In genomic region chr7:102916426-102916825, GRCh38 we compare ENCODE assay signal across 16 cellular contexts. TPM values are rescaled to one million over a fixed set of nuclear protein-coding genes. Genes with fewer than 3 reads are reported as not detected.
DNase-seq lines count a peak whose midpoint lies in the region; ATAC-seq and TF ChIP-seq lines count a peak whose summit lies in the region.
"Had no signal": no experiment of that assay in that cellular context is flagged by ENCODE, and none has a peak within 500 bp of the region (broad histone marks: within the 10 kb centered on the region; RNA-seq: fewer than 3 reads in every experiment).

No MANE protein-coding gene starts in this region.

- H3K4me3 ChIP-seq in SK-N-SH (ENCODE audit: low read depth in 2 of 2, low read length in 1 of 2) (no peak overlapping the region), epithelial cell of esophagus (ENCODE audit: low read length) (no peak overlapping the region), retinal pigment epithelial cell (ENCODE audit: low read length) (no peak overlapping the region), MG63 (no peak overlapping the region)
- H3K4me3 ChIP-seq: body of pancreas, prostate gland had no signal

- ATAC-seq in T-cell (replicated peaks in 1 of 4): no peak
- ATAC-seq: body of pancreas; esophagus mucosa; stimulated activated naive CD8-positive, alpha-beta T cell treated with anti-CD3 and anti-CD28 coated beads, Interleukin-15, Interleukin-2, amounts not matched to agents 100 U/mL and 50 U/mL, for 24 hours had no signal

- no peaks in the 10 kb centered on the region for H3K9me2 ChIP-seq in SK-N-SH

- no peak overlapping the region for H3K27ac Mint-ChIP-seq in T-cell
- H3K27ac Mint-ChIP-seq: CD4-positive, alpha-beta T cell had no signal

- peaks cover 6% of the 10 kb centered on the region for H3K36me3 Mint-ChIP-seq in T-cell

- POLR2A ChIA-PET in SK-N-SH (lab: Yijun Ruan, JAX): interaction anchor here (0.5 kb wide), 1 partner anchor 535 kb away, joined by 3 read pairs; no protein-coding TSS in a partner anchor
- POLR2A ChIA-PET in T-cell (lab: Charles Lee): no interaction called here

- H3K27me3 ChIP-seq in SK-N-SH (ENCODE audit: insufficient read depth) (no peaks in the 10 kb centered on the region), MG63 (no peaks in the 10 kb centered on the region)
- H3K27me3 ChIP-seq: body of pancreas had no signal

- peak in 1 of 2 experiments; percentile 72; a peak in 2 of 4 replicates for TF ChIP-seq EP300 in SK-N-SH (IDR thresholded peaks at IDR 0.05; ENCODE audit: borderline replicate concordance in 1 of 2, low read depth in 1 of 2, low read length in 1 of 2)

- TF ChIP-seq CTCF in SK-N-SH (IDR thresholded peaks at IDR 0.05) (no peak), epithelial cell of esophagus (IDR thresholded peaks at IDR 0.05; ENCODE audit: insufficient read depth, low read depth, low read length, missing control alignments) (no peak), retinal pigment epithelial cell (conservative IDR thresholded peaks at IDR 0.05; ENCODE audit: low read depth, low read length) (peak; percentile 12)

- peaks cover 0 to 18% of the 10 kb centered on the region in 2 experiments for H3K4me1 ChIP-seq in SK-N-SH (ENCODE audit: control insufficient read depth in 1 of 2, insufficient read depth in 2 of 2, low read depth in 1 of 2, low read length in 1 of 2)
- H3K4me1 ChIP-seq: body of pancreas, prostate gland had no signal

- WGBS in SK-N-SH (ENCODE audit: low lambda C conversion rate): 23% methylated on average over 3 of the region's 3 CpGs

- no peaks in the 10 kb centered on the region for H3K79me2 ChIP-seq in SK-N-SH (ENCODE audit: insufficient read depth)

- H3K4me1 Mint-ChIP-seq in T-cell: peaks cover 0 to 4% (median 3%) of the 10 kb centered on the region in 3 donors

- no peaks in the 10 kb centered on the region for H3K9me3 ChIP-seq in SK-N-SH
- H3K9me3 ChIP-seq in MG63: no peaks in the 10 kb centered on the region
- H3K9me3 ChIP-seq: body of pancreas, prostate gland had no signal

- CTCF ChIA-PET in SK-N-SH (lab: Yijun Ruan, JAX) (no interaction called here), T-cell (lab: Charles Lee) (no interaction called here)

- H3K4me3 Mint-ChIP-seq in T-cell: no peak overlapping the region
- H3K4me3 Mint-ChIP-seq: CD4-positive, alpha-beta T cell had no signal

- peak overlapping the region; percentile 19; the same call in 1 of the 2 replicates for H3K9ac ChIP-seq in SK-N-SH

- peak overlapping the region; percentile 11 to 79; a peak in 3 of 4 replicates for H3K27ac ChIP-seq in SK-N-SH (ENCODE audit: low read depth in 2 of 2, low read length in 1 of 2)
- H3K27ac ChIP-seq: body of pancreas, prostate gland had no signal

- H3K9me3 Mint-ChIP-seq in T-cell: no peaks in the 10 kb centered on the region
- H3K9me3 Mint-ChIP-seq: CD4-positive, alpha-beta T cell had no signal

- no peaks in the 10 kb centered on the region for H4K20me1 ChIP-seq in SK-N-SH (ENCODE audit: insufficient read depth)

- DNase-seq in ELR (ENCODE audit: low read depth) (peak; percentile 80), SK-N-SH (no peak), epithelial cell of esophagus (ENCODE audit: low read depth) (peak; percentile 66), retinal pigment epithelial cell (ENCODE audit: low read depth) (no peak), DMS79 treated with DMSO at 0.1 percent for 48 hours (lab: John Stamatoyannopoulos, UW) (no peak), MG63 (no peak), T-cell (no peak), SK-N-DZ (ENCODE audit: low spot score) (no peak)
- DNase-seq: activated CD4-positive, alpha-beta T cell treated with anti-CD3 and anti-CD28 coated beads for 48 hours; body of pancreas; CD4-positive, alpha-beta T cell; KBM-7; NCI-H1694 treated with DMSO at 0.1 percent for 48 hours; stimulated activated naive CD8-positive, alpha-beta T cell treated with anti-CD3 and anti-CD28 coated beads, Interleukin-15, Interleukin-2, amounts not matched to agents 100 U/mL and 50 U/mL, for 24 hours had no signal

- peak overlapping the region; percentile 20; the same call in 1 of the 2 replicates for H2AFZ ChIP-seq in SK-N-SH (ENCODE audit: low read depth)

- H3K36me3 ChIP-seq in SK-N-SH (replicated peaks in 1 of 2; ENCODE audit: control insufficient read depth in 1 of 2, insufficient read depth in 2 of 2, low read length in 1 of 2): no peaks in the 10 kb centered on the region
- no peaks in the 10 kb centered on the region for H3K36me3 ChIP-seq in MG63
- H3K36me3 ChIP-seq: prostate gland had no signal

- H3F3A ChIP-seq in SK-N-SH (replicated peaks; ENCODE audit: insufficient read depth): peaks cover 21% of the 10 kb centered on the region

- H3K27me3 Mint-ChIP-seq in T-cell: no peaks in the 10 kb centered on the region
- H3K27me3 Mint-ChIP-seq: CD4-positive, alpha-beta T cell had no signal

- peak overlapping the region; percentile 12 for H3K4me2 ChIP-seq in SK-N-SH

- no peak for TF ChIP-seq RAD21 in SK-N-SH (IDR thresholded peaks at IDR 0.05; ENCODE audit: low read length)

TF ChIP-seq in SK-N-SH, 30 proteins besides CTCF, POLR2A, EP300 and RAD21:
- TF ChIP-seq TCF12 (IDR thresholded peaks at IDR 0.05) (peak; percentile 80), NFIC (IDR thresholded peaks at IDR 0.05; ENCODE audit: borderline replicate concordance) (peak; percentile 93), PBX3 (IDR thresholded peaks at IDR 0.05) (peak; percentile 64), MXI1 (IDR thresholded peaks at IDR 0.05; ENCODE audit: low read depth, low read length) (no peak), RCOR1 (IDR thresholded peaks at IDR 0.05; ENCODE audit: low read length) (no peak), FOSL2 (IDR thresholded peaks at IDR 0.05; ENCODE audit: borderline replicate concordance, low read depth) (peak; percentile 93), SMC3 (IDR thresholded peaks at IDR 0.05; ENCODE audit: low read depth, low read length) (0 out of 2 replicates have a peak, but pooled peaks have one; percentile 4), FOXM1 (IDR thresholded peaks at IDR 0.05; ENCODE audit: low read depth) (peak; percentile 67; the same call in 1 of the 2 replicates), JUND (IDR thresholded peaks at IDR 0.05) (peak; percentile 83), IRF3 (IDR thresholded peaks at IDR 0.05; ENCODE audit: low read depth, low read length) (no peak), YY1 (IDR thresholded peaks at IDR 0.05; ENCODE audit: low read depth) (no peak), GABPA (IDR thresholded peaks at IDR 0.05; ENCODE audit: low read depth) (0 out of 2 replicates have a peak, but pooled peaks have one; percentile 6), MEF2A (IDR thresholded peaks at IDR 0.05; ENCODE audit: borderline replicate concordance, low read depth) (no peak), TEAD4 (IDR thresholded peaks at IDR 0.05; ENCODE audit: borderline replicate concordance, insufficient read depth) (peak; percentile 52; the same call in 1 of the 2 replicates), SIN3A (IDR thresholded peaks at IDR 0.05; ENCODE audit: borderline replicate concordance, low read depth, low read length) (0 out of 2 replicates have a peak, but pooled peaks have one; percentile 73)
TF ChIP-seq in SK-N-SH: peak in this region for 10.

RNA-seq across cellular contexts. Expression of gene LRRC17, which starts 3.6 kb away (rescaled TPM):
- polyA plus RNA-seq in SK-N-SH (2012; rRNA removed): 101 and 138 TPM in 2 replicates
- polyA plus RNA-seq in SK-N-SH (2012; cell fraction: cytosol; rRNA removed): 138 and 169 TPM in 2 replicates
- 35.8 and 67.6 TPM in 2 replicates for polyA plus RNA-seq in SK-N-SH (2012; cell fraction: nucleus; rRNA removed)
- 0.13 TPM in 1 of 2 replicates, not detected in the other for total RNA-seq in MG63 (2014; rRNA removed; shearing (Covaris generic); ENCODE audit: low replicate concordance)
- total RNA-seq in T-cell: under 1 TPM; 0.18 to 0.47 (median 0.36) TPM
- polyA plus RNA-seq in SK-N-DZ (2014; cell fraction: cytosol; rRNA removed): 2.1 and 2.2 TPM in 2 replicates
- 3.3 and 3.5 TPM in 2 replicates for polyA plus RNA-seq in SK-N-DZ (2014; cell fraction: nucleus; rRNA removed)

Comparison
In these comparisons a context has a peak if more than half of its experiments do, and no peak if none do; other contexts are left out.
1. DNase-seq: peak in ELR (single experiment) and epithelial cell of esophagus (single experiment); none in SK-N-SH (single experiment), retinal pigment epithelial cell (single experiment), DMS79 treated with DMSO at 0.1 percent for 48 hours (single experiment), MG63 (single experiment), T-cell (0 of 34) and SK-N-DZ (single experiment).